ENCODE assay signal across 14 cellular contexts in genomic region chr14:31307618-31308017, GRCh38.
DNase-seq lines count a peak whose midpoint lies in the region; ATAC-seq lines count a peak whose summit lies in the region.
"Had no signal": no experiment of that assay in that cellular context is flagged by ENCODE, and none has a peak within 500 bp of the region (broad histone marks: within the 10 kb centered on the region; RNA-seq: fewer than 3 reads in every experiment).

No MANE protein-coding gene starts in this region.

- no peak for DNase-seq in left colon
- no peak for DNase-seq in NCI-H146 (lab: John Stamatoyannopoulos, UW)
- no peak for DNase-seq in NCI-H2227 (lab: John Stamatoyannopoulos, UW; ENCODE audit: unreplicated experiment)
- DNase-seq: 8988T; CD4-positive, alpha-beta memory T cell; DMS79 treated with DMSO at 0.1 percent for 48 hours; GF-D8; GOT3; H7; HFFc6 had no signal

- ATAC-seq in GM18858 (IDR thresholded peaks at IDR 0.05; ENCODE audit: unreplicated experiment), result peak; percentile 46
- peak; percentile 44 for ATAC-seq in GM19351 (IDR thresholded peaks at IDR 0.05; ENCODE audit: unreplicated experiment)
- peak; percentile 59 for ATAC-seq in HG03354 (IDR thresholded peaks at IDR 0.05; ENCODE audit: poor library complexity, severe bottlenecking, unreplicated experiment)
- peak; percentile 11 for ATAC-seq in left colon
- no peak for ATAC-seq in HG03097 (IDR thresholded peaks at IDR 0.05; ENCODE audit: low FRiP score, unreplicated experiment)

- intact Hi-C loops in left colon (cut with DNase I, micrococcal nuclease), result no loop called here
